1 cellular context compared by ENCODE assay signal in genomic region chr2:149507933-149508332, GRCh38.
A peak's percentile ranks its signal among the peaks of the same experiment; 100 is the strongest.
TF ChIP-seq lines count a peak whose summit lies in the region.

No MANE protein-coding gene starts in this region.

TF ChIP-seq in SK-N-SH, 30 proteins besides CTCF, POLR2A, EP300 and RAD21 (continued from another document):
- TF ChIP-seq MEF2A (IDR thresholded peaks at IDR 0.05; ENCODE audit: borderline replicate concordance, low read depth): no peak
- TF ChIP-seq TCF12 (IDR thresholded peaks at IDR 0.05): peak; percentile 48
- TF ChIP-seq, protein P1, sequence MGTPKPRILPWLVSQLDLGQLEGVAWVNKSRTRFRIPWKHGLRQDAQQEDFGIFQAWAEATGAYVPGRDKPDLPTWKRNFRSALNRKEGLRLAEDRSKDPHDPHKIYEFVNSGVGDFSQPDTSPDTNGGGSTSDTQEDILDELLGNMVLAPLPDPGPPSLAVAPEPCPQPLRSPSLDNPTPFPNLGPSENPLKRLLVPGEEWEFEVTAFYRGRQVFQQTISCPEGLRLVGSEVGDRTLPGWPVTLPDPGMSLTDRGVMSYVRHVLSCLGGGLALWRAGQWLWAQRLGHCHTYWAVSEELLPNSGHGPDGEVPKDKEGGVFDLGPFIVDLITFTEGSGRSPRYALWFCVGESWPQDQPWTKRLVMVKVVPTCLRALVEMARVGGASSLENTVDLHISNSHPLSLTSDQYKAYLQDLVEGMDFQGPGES (IDR thresholded peaks at IDR 0.05; ENCODE audit: low read depth, low read length): no peak
- no peak for TF ChIP-seq SMC3 (IDR thresholded peaks at IDR 0.05; ENCODE audit: low read depth, low read length)
- TF ChIP-seq TAF1 (IDR thresholded peaks at IDR 0.05; ENCODE audit: borderline replicate concordance, low read depth, low read length): no peak
- TF ChIP-seq, protein P2, sequence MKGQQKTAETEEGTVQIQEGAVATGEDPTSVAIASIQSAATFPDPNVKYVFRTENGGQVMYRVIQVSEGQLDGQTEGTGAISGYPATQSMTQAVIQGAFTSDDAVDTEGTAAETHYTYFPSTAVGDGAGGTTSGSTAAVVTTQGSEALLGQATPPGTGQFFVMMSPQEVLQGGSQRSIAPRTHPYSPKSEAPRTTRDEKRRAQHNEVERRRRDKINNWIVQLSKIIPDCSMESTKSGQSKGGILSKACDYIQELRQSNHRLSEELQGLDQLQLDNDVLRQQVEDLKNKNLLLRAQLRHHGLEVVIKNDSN (IDR thresholded peaks at IDR 0.05; ENCODE audit: borderline replicate concordance, low read depth): no peak
- TF ChIP-seq, protein P3, sequence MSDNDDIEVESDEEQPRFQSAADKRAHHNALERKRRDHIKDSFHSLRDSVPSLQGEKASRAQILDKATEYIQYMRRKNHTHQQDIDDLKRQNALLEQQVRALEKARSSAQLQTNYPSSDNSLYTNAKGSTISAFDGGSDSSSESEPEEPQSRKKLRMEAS (IDR thresholded peaks at IDR 0.05; ENCODE audit: low read depth): no peak
- no peak for TF ChIP-seq CHD2 (IDR thresholded peaks at IDR 0.05; ENCODE audit: low read length, partially characterized antibody)
- TF ChIP-seq GATA2 (CRISPR knock-in tag; IDR thresholded peaks at IDR 0.05): no peak
- no peak for TF ChIP-seq NRF1 (IDR thresholded peaks at IDR 0.05; ENCODE audit: low read depth, low read length)
- TF ChIP-seq JUND (IDR thresholded peaks at IDR 0.05): no peak
- no peak for TF ChIP-seq RXRA (IDR thresholded peaks at IDR 0.05; ENCODE audit: borderline replicate concordance, low read depth)
- TF ChIP-seq FOSL2 (IDR thresholded peaks at IDR 0.05; ENCODE audit: borderline replicate concordance, low read depth): no peak
- no peak for TF ChIP-seq ELF1 (IDR thresholded peaks at IDR 0.05)
- no peak for TF ChIP-seq RFX5 (IDR thresholded peaks at IDR 0.05; ENCODE audit: low read length)
- TF ChIP-seq, protein P4, sequence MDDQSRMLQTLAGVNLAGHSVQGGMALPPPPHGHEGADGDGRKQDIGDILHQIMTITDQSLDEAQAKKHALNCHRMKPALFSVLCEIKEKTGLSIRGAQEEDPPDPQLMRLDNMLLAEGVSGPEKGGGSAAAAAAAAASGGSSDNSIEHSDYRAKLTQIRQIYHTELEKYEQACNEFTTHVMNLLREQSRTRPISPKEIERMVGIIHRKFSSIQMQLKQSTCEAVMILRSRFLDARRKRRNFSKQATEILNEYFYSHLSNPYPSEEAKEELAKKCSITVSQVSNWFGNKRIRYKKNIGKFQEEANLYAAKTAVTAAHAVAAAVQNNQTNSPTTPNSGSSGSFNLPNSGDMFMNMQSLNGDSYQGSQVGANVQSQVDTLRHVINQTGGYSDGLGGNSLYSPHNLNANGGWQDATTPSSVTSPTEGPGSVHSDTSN (IDR thresholded peaks at IDR 0.05): peak; percentile 33; the same call in 1 of the 2 replicates
- no peak for TF ChIP-seq FOXJ3 (CRISPR knock-in tag; IDR thresholded peaks at IDR 0.05)
